Comparison of ENCODE assay signal across 10 cellular contexts in the genomic region with DNA sequence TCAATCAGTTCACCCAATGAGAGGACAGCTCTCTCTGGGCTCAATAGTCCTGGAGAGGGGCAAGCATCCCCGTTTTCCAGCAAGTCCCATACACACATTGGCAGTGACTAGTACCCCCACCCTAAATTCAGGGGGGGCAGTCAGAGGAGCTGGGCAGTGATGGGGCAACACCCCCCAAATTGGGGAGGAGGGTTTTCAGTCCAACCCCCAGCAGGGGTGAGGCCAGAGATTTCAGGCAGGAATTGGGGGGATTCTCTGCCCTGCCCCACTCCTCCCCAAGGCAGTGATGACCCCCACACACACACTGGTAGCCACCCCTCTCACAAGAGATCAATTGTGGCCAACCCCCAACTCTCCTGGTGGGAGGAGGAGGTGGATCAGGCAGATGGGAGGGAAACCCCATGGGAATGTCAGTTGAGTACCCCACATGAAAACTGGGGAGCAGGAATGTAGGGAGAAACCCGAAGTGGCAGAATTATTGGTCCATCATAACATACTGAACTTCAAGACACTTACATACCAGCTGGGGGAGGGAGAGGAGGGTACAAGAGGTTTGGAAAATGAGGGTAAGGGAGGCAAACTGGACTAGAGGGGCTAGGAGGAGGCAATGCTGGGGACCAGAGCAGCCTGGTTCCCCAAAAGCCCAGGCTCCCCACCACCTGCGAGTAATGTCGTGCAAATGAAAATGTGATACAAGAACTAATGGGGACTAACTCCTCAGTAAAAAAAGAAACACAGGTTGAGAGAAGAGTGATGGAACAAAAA. TPM values are rescaled to one million over a fixed set of nuclear protein-coding genes. Genes with fewer than 3 reads are reported as not detected.
DNase-seq lines count a peak whose midpoint lies in the region; ATAC-seq and TF ChIP-seq lines count a peak whose summit lies in the region.
"Had no signal": no experiment of that assay in that cellular context is flagged by ENCODE, and none has a peak within 500 bp of the region (broad histone marks: within the 10 kb centered on the region; RNA-seq: fewer than 3 reads in every experiment).

No MANE protein-coding gene starts in this region.

- peaks cover 66% of the 10 kb centered on the region for H3K4me1 ChIP-seq in Karpas-422 (ENCODE audit: low read length)
- H3K4me1 ChIP-seq in effector memory CD4-positive, alpha-beta T cell (ENCODE audit: control insufficient read depth, insufficient read depth, low read length, poor library complexity, severe bottlenecking): peaks cover 52% of the 10 kb centered on the region

- H3K27ac Mint-ChIP-seq in osteocyte (ENCODE audit: unreplicated experiment): peak overlapping the region; percentile 60

- no peaks in the 10 kb centered on the region for H3K9me3 ChIP-seq in Karpas-422 (ENCODE audit: low read length)
- no peaks in the 10 kb centered on the region for H3K9me3 ChIP-seq in effector memory CD4-positive, alpha-beta T cell (ENCODE audit: control insufficient read depth, low read length)

- no peak overlapping the region for H2AFZ ChIP-seq in Karpas-422 (ENCODE audit: low read length)

- H3K4me2 ChIP-seq in Karpas-422 (ENCODE audit: low read depth, low read length, poor library complexity, severe bottlenecking): peak overlapping the region; percentile 4

- TF ChIP-seq CTCF in C4-2B (conservative IDR thresholded peaks at IDR 0.05) (no peak), osteocyte (IDR thresholded peaks at IDR 0.05) (no peak)

- no peak for TF ChIP-seq POLR2A in erythroblast (IDR thresholded peaks at IDR 0.05; ENCODE audit: low read length)

- H3K36me3 ChIP-seq in Karpas-422 (ENCODE audit: insufficient read depth, low read length): peaks cover 11% of the 10 kb centered on the region; the same call in 1 of the 2 replicates
- peaks cover 27% of the 10 kb centered on the region for H3K36me3 ChIP-seq in effector memory CD4-positive, alpha-beta T cell (ENCODE audit: control insufficient read depth, insufficient read depth, low read length)

- no peak for DNase-seq in Karpas-422
- no peak for DNase-seq in effector memory CD4-positive, alpha-beta T cell
- DNase-seq in osteocyte (ENCODE audit: extremely low spot score, unreplicated experiment): no peak
- DNase-seq in anterior cingulate cortex (lab: John Stamatoyannopoulos, UW): no peak
- DNase-seq in erythroblast (lab: John Stamatoyannopoulos, UW): no peak

- H4K20me1 ChIP-seq in Karpas-422 (ENCODE audit: insufficient read depth, low read depth, low read length): peaks cover 12% of the 10 kb centered on the region

- ATAC-seq in GM18511 (IDR thresholded peaks at IDR 0.05; ENCODE audit: unreplicated experiment) (no peak), GM21529 (IDR thresholded peaks at IDR 0.05; ENCODE audit: unreplicated experiment) (no peak)

- H3K27ac ChIP-seq in C4-2B (0 out of 2 replicates have a peak overlapping the region, but pooled peaks have one; percentile 1), Karpas-422 (ENCODE audit: low read length) (no peak overlapping the region)
- H3K27ac ChIP-seq in effector memory CD4-positive, alpha-beta T cell (ENCODE audit: insufficient read depth, low read length, poor library complexity, severe bottlenecking): peak overlapping the region; percentile 35

- no peak overlapping the region for H3K4me3 Mint-ChIP-seq in osteocyte (ENCODE audit: unreplicated experiment)

- H3K9me2 ChIP-seq in Karpas-422 (replicated peaks; ENCODE audit: insufficient read depth, low read length): no peaks in the 10 kb centered on the region

- H3K27me3 ChIP-seq in Karpas-422 (ENCODE audit: low read length): no peaks in the 10 kb centered on the region
- no peaks in the 10 kb centered on the region for H3K27me3 ChIP-seq in effector memory CD4-positive, alpha-beta T cell (replicated peaks; ENCODE audit: control insufficient read depth, insufficient read depth, low read length, poor library complexity, severe bottlenecking)

- no peaks in the 10 kb centered on the region for H3K27me3 Mint-ChIP-seq in osteocyte (ENCODE audit: unreplicated experiment)

- H3K9ac ChIP-seq in Karpas-422 (ENCODE audit: low read length): peak overlapping the region; percentile 33; the same call in 1 of the 2 replicates

- H3K36me3 Mint-ChIP-seq in osteocyte (ENCODE audit: unreplicated experiment): peaks cover 11% of the 10 kb centered on the region

- H3K79me2 ChIP-seq in Karpas-422 (ENCODE audit: low read length): peaks cover 40% of the 10 kb centered on the region

- H3K4me3 ChIP-seq in Karpas-422 (ENCODE audit: low read length): no peak overlapping the region
- H3K4me3 ChIP-seq in effector memory CD4-positive, alpha-beta T cell (ENCODE audit: insufficient read depth, low read depth, low read length, poor library complexity, severe bottlenecking): no peak overlapping the region

- no peaks in the 10 kb centered on the region for H3K9me3 Mint-ChIP-seq in osteocyte (ENCODE audit: unreplicated experiment)
- H3K9me3 Mint-ChIP-seq: H9 had no signal

- H3K4me1 Mint-ChIP-seq in osteocyte (ENCODE audit: unreplicated experiment): peaks cover 45% of the 10 kb centered on the region

RNA-seq across cellular contexts. Expression of gene VAMP2, which starts 3.1 kb away (rescaled TPM):
- 24.5 and 47.7 TPM in 2 replicates for total RNA-seq in Karpas-422 (2014; rRNA removed; shearing (Covaris generic); ENCODE audit: low replicate concordance)
- 57.2 and 70.0 TPM in 2 replicates for total RNA-seq in osteocyte

RNA-seq across cellular contexts. Expression of gene PER1, which starts 7.4 kb away (rescaled TPM):
- 12.7 and 24.0 TPM in 2 replicates for total RNA-seq in Karpas-422 (2014; rRNA removed; shearing (Covaris generic); ENCODE audit: low replicate concordance)
- 106 and 173 TPM in 2 replicates for total RNA-seq in osteocyte

RNA-seq across cellular contexts. Expression of gene TMEM107, which starts 16.5 kb away (rescaled TPM):
- 70.7 and 134 TPM in 2 replicates for total RNA-seq in Karpas-422 (2014; rRNA removed; shearing (Covaris generic); ENCODE audit: low replicate concordance)
- total RNA-seq in osteocyte: 8.4 and 10.5 TPM in 2 replicates

RNA-seq across cellular contexts. Expression of gene BORCS6, which starts 30.3 kb away (rescaled TPM):
- total RNA-seq in Karpas-422 (2014; rRNA removed; shearing (Covaris generic); ENCODE audit: low replicate concordance): 10.3 and 34.4 TPM in 2 replicates
- total RNA-seq in osteocyte: 6.2 and 6.8 TPM in 2 replicates

RNA-seq across cellular contexts. Expression of gene HES7, which starts 35.7 kb away (rescaled TPM):
- total RNA-seq in Karpas-422 (2014; rRNA removed; shearing (Covaris generic); ENCODE audit: low replicate concordance): 0.37 and 2.1 TPM in 2 replicates
- 2.0 and 2.3 TPM in 2 replicates for total RNA-seq in osteocyte
- total RNA-seq: urinary bladder had no signal
